Comparison of ENCODE assay signal across 1 cellular context in the genomic region with DNA sequence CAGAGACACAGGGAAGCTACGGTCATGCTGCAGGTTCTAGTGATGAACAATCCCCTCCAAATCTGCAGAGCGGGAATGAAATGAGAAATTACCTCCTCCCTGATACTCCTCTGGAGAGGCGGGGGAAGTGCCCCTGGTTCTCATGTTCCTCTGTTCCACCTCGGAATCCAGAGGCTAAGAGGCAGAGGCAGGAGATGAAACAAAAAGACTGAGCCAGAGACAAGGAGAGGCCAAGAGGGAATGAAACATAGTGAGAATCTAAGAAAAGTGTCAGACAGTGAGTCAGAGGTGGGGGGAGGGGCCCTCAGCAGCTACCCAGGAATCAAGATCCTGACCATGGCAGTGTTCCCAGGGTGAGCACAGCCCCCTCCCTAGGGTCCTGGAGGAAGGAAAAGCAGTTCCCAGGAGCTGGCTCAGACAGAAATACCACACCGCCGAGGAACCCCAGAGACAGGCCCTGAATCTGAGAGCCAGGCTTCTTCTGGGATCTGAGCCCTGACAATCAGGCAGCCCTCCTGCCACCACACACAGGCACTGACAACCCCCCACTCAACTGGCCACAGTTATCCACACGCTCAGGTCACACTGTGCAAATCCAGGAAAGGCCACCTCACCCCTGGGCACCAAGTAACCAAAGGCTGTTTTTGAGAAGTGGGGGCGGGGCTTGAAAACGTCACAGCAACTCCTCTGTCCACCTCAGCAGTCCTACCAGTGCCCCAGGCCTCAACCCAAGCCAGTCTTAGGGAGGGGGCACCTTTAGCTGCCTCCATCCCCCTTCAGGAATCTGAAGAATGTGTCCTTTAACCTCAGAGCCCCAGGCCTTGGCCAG.
TF ChIP-seq lines count a peak whose summit lies in the region.

No MANE protein-coding gene starts in this region.

TF ChIP-seq in HEK293, 187 proteins besides CTCF, POLR2A, EP300 and RAD21 (continued from another document):
- TF ChIP-seq ZNF645 (tag by site-specific recombination; IDR thresholded peaks at IDR 0.05) (no peak), HOXC10 (CRISPR knock-in tag; IDR thresholded peaks at IDR 0.05) (no peak), WT1 (tag by site-specific recombination; IDR thresholded peaks at IDR 0.05) (peak; percentile 24; the same call in 1 of the 2 replicates), PBX3 (CRISPR knock-in tag; IDR thresholded peaks at IDR 0.05) (no peak), ZNF621 (tag by site-specific recombination; IDR thresholded peaks at IDR 0.05) (no peak), ZNF555 (tag by site-specific recombination; conservative IDR thresholded peaks at IDR 0.05) (no peak), ZNF785 (tag by site-specific recombination; IDR thresholded peaks at IDR 0.05) (no peak), PRDM1 (tag by site-specific recombination; IDR thresholded peaks at IDR 0.05) (peak; percentile 72), KLF17 (tag by site-specific recombination; IDR thresholded peaks at IDR 0.05) (peak; percentile 63), ZBTB17 (tag by site-specific recombination; IDR thresholded peaks at IDR 0.05) (peak; percentile 87), ZFP41 (tag by site-specific recombination; IDR thresholded peaks at IDR 0.05; ENCODE audit: borderline replicate concordance) (no peak), ZNF114 (tag by site-specific recombination; IDR thresholded peaks at IDR 0.05) (no peak)
- TF ChIP-seq, protein P1, sequence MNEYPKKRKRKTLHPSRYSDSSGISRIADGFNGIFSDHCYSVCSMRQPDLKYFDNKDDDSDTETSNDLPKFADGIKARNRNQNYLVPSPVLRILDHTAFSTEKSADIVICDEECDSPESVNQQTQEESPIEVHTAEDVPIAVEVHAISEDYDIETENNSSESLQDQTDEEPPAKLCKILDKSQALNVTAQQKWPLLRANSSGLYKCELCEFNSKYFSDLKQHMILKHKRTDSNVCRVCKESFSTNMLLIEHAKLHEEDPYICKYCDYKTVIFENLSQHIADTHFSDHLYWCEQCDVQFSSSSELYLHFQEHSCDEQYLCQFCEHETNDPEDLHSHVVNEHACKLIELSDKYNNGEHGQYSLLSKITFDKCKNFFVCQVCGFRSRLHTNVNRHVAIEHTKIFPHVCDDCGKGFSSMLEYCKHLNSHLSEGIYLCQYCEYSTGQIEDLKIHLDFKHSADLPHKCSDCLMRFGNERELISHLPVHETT (tag by site-specific recombination; IDR thresholded peaks at IDR 0.05), result peak; percentile 20; the same call in 1 of the 2 replicates
